In the genomic region with DNA sequence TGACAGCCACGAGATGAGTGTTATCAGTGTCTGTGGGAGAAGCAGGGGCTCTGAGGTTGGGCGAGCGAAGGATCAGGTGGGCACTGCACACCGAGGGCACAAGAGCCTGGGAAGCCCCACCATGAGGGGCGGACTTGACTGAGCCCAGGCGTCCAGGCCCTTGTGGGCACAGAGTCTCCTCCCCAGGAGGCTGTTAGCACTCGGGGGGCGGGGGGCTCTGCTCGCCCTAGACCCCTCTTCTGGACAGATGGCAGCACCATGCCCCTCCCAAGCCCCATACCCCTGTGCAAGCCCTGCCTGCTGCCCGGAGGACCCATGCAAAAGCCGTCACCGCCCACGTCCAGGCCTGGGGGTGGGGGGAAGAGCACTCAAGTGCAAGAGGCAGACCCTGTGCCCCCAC, we compare ENCODE assay signal across 1 cellular context.
TF ChIP-seq lines count a peak whose summit lies in the region.

No MANE protein-coding gene starts in this region.

TF ChIP-seq in K562, 482 proteins besides CTCF, POLR2A, EP300 and RAD21:
- TF ChIP-seq SMAD1 (IDR thresholded peaks at IDR 0.05; ENCODE audit: low read depth, low read length, partially characterized antibody) (no peak), CAMTA2 (CRISPR knock-in tag; conservative IDR thresholded peaks at IDR 0.05) (no peak), ZNF408 (CRISPR knock-in tag; IDR thresholded peaks at IDR 0.05; ENCODE audit: low read depth) (no peak), DPF2 (IDR thresholded peaks at IDR 0.05) (no peak), PCBP1 (IDR thresholded peaks at IDR 0.05; ENCODE audit: low read depth, low read length, poor library complexity, severe bottlenecking) (peak; percentile 12), NR1H2 (CRISPR knock-in tag; IDR thresholded peaks at IDR 0.05) (no peak)
